ENCODE assay signal across 8 cellular contexts in the genomic region with DNA sequence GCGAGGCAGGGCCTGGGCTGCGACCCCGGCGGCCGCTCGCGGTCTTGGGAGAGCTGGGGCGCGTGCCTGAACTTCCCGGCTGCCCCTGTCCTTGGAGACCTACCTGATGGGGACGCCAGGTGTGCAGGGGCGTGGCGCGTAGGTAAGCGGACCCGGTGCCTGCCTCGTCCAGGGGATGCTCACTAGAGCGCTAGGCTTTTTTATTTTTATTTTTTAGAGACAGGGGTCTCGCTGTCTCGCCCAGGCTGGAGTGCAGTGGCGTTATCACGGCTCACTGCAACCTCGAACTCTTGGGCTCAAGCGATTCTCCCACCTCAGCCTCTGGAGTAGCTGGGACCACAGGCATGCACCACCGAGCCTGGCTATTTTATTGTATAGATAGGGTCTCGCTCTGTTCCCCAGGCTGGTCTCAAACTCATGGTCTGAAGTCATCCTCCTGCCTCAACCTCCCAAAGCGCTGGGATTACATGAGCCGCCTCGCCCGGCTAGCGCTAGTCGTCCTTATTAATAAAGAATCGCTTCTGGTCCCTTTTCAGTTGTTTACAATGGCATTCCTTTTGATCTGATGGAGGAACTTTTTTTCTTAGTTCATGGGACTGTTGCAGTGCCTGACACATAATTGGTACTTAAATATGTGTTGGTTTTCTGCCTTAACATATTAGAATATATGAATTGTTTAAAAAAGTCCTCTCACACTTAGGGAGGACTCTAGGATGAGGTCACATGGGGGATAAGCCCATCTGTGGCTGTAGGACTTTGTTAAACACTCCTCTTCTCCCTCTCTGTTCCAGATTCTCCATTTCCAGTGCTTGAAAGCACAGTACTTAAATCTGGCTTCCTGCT. TPM values are rescaled to one million over a fixed set of nuclear protein-coding genes. Genes with fewer than 3 reads are reported as not detected.
DNase-seq lines count a peak whose midpoint lies in the region; ATAC-seq and TF ChIP-seq lines count a peak whose summit lies in the region.

No MANE protein-coding gene starts in this region.

- no peak for TF ChIP-seq POLR2A in suprapubic skin (IDR thresholded peaks at IDR 0.05)

- H4K5ac ChIP-seq in H9 (ENCODE audit: insufficient read length, low read depth, low read length): no peak overlapping the region

- no peak overlapping the region for H2BK5ac ChIP-seq in H9 (ENCODE audit: insufficient read length, low read length)

- H3K27ac Mint-ChIP-seq in H9 (peak overlapping the region in 2 of 3 experiments; percentile 44 to 46; a peak in 2 of 7 replicates), immature natural killer cell (peak overlapping the region; percentile 80 to 92 (median 90))
- peak overlapping the region; percentile 55 for H3K27ac Mint-ChIP-seq in activated T-helper 2 cell treated with anti-CD3 and anti-CD28 coated beads, Interferon-gamma antibody, Interleukin-2, Interleukin-4, amounts not matched to agents 10 μg/mL and 5 μg/mL and 100 μg/mL, durations not matched to agents 14 hours and 24 hours and 36 hours

- no peak overlapping the region for H2BK20ac ChIP-seq in H9 (ENCODE audit: low read depth, low read length, poor library complexity, severe bottlenecking)

- ATAC-seq in HG03135 (IDR thresholded peaks at IDR 0.05; ENCODE audit: unreplicated experiment): no peak

- H3K27ac ChIP-seq in AG04450 (ENCODE audit: low read depth, low read length) (peak overlapping the region; percentile 31), H9 (ENCODE audit: insufficient read length, low read depth, low read length) (no peak overlapping the region), suprapubic skin (peak overlapping the region; percentile 98)

- H4K91ac ChIP-seq in H9 (ENCODE audit: insufficient read length, low read depth, low read length): no peak overlapping the region

- no peak overlapping the region for H2AK5ac ChIP-seq in H9 (ENCODE audit: insufficient read length, low read length)

- H3K14ac ChIP-seq in H9 (ENCODE audit: insufficient read depth, low read length): no peak overlapping the region; the same call in 1 of the 2 replicates

- H3K4me3 ChIP-seq in AG04450 (ENCODE audit: low read depth, low read length) (peak overlapping the region; percentile 83), suprapubic skin (peak overlapping the region; percentile 98)

- peaks cover 8% of the 10 kb centered on the region for H3K23me2 ChIP-seq in H9 (ENCODE audit: insufficient read length, low read depth, low read length, poor library complexity, severe bottlenecking)

- DNase-seq in AG04450 (ENCODE audit: low read depth, low spot score) (no peak), H9 (no peak), immature natural killer cell (no peak), suprapubic skin (ENCODE audit: low spot score in 2 of 2) (peak in 1 of 2 donors; percentile 78), posterior cingulate gyrus (no peak), HuH-7 (ENCODE audit: low spot score) (no peak)
- DNase-seq in activated T-helper 2 cell treated with anti-CD3 and anti-CD28 coated beads, Interferon-gamma antibody, Interleukin-2, Interleukin-4, amounts not matched to agents 10 μg/mL and 5 μg/mL and 100 μg/mL, durations not matched to agents 14 hours and 24 hours and 36 hours (ENCODE audit: low spot score): no peak

- TF ChIP-seq EP300 in suprapubic skin (IDR thresholded peaks at IDR 0.05): no peak

- H3K27me3 ChIP-seq in AG04450 (ENCODE audit: control insufficient read depth, insufficient read depth, low read length): no peaks in the 10 kb centered on the region
- no peaks in the 10 kb centered on the region for H3K27me3 ChIP-seq in H9 (ENCODE audit: insufficient read depth, low read length)
- no peaks in the 10 kb centered on the region for H3K27me3 ChIP-seq in suprapubic skin

- no peak for TF ChIP-seq CTCF in AG04450 (IDR thresholded peaks at IDR 0.05; ENCODE audit: low read depth, low read length)
- no peak for TF ChIP-seq CTCF in H9 (conservative IDR thresholded peaks at IDR 0.05)
- TF ChIP-seq CTCF in suprapubic skin (IDR thresholded peaks at IDR 0.05): no peak

- no peak overlapping the region for H2BK12ac ChIP-seq in H9 (ENCODE audit: insufficient read length, low read depth, low read length)

- intact Hi-C loops in activated T-helper 2 cell treated with anti-CD3 and anti-CD28 coated beads, Interferon-gamma antibody, Interleukin-2, Interleukin-4, amounts not matched to agents 10 μg/mL and 5 μg/mL and 100 μg/mL, durations not matched to agents 14 hours and 24 hours and 36 hours (cut with micrococcal nuclease): loop anchor here (5.0 kb wide), 1 partner anchor 176 kb away; a partner anchor contains a TSS
- intact Hi-C loops in posterior cingulate gyrus (cut with DNase I): loop anchor here (2.0 to 10.0 kb wide), 2 partner anchors 62 to 168 kb away; a partner anchor contains a TSS

- no peak overlapping the region for H3K56ac ChIP-seq in H9 (ENCODE audit: insufficient read length, low read depth, low read length)

- H3K4me1 ChIP-seq in H9 (ENCODE audit: insufficient read depth, low read length): peaks cover 7% of the 10 kb centered on the region; the same call in 1 of the 2 replicates
- H3K4me1 ChIP-seq in suprapubic skin: peaks cover 32% of the 10 kb centered on the region

- H3K9ac ChIP-seq in H9 (ENCODE audit: extremely low read depth, insufficient read length, low read length): peak overlapping the region; percentile 20

- no peak overlapping the region for H3K4ac ChIP-seq in H9 (ENCODE audit: low read depth, low read length)

- CTCF ChIA-PET in AG04450 (lab: Charles Lee): interaction anchor here (1.0 kb wide), 1 partner anchor 50 kb away, joined by 7 read pairs; no protein-coding TSS in a partner anchor

- no peak overlapping the region for H2BK15ac ChIP-seq in H9 (ENCODE audit: low read depth, low read length)

- H3K4me3 Mint-ChIP-seq in H9: peak overlapping the region; percentile 82 to 91
- peak overlapping the region; percentile 79 for H3K4me3 Mint-ChIP-seq in activated T-helper 2 cell treated with anti-CD3 and anti-CD28 coated beads, Interferon-gamma antibody, Interleukin-2, Interleukin-4, amounts not matched to agents 10 μg/mL and 5 μg/mL and 100 μg/mL, durations not matched to agents 14 hours and 24 hours and 36 hours (ENCODE audit: low read depth)
- H3K4me3 Mint-ChIP-seq in immature natural killer cell: peak overlapping the region; percentile 87 to 91 (median 90)

- no peak overlapping the region for H4K8ac ChIP-seq in H9 (replicated peaks; ENCODE audit: insufficient read length, low read depth, low read length)

- no peak overlapping the region for H3K23ac ChIP-seq in H9 (ENCODE audit: insufficient read length, low read depth, low read length)

- peak overlapping the region; percentile 79 for H3K4me2 ChIP-seq in H9 (ENCODE audit: insufficient read depth, insufficient read length, low read length)

- no peak overlapping the region for H3T11ph ChIP-seq in H9 (ENCODE audit: low read length)

- H3K18ac ChIP-seq in H9 (ENCODE audit: insufficient read length, low read depth, low read length): no peak overlapping the region

- H2BK120ac ChIP-seq in H9 (ENCODE audit: low read depth, low read length, poor library complexity, severe bottlenecking): no peak overlapping the region

- POLR2A ChIA-PET in AG04450 (lab: Yijun Ruan, JAX): interaction anchor here (0.8 to 1.9 kb wide), 10 partner anchors 8 to 70 kb away, joined by 4 to 45 read pairs (median 6); a partner anchor contains a TSS

- peaks cover 19% of the 10 kb centered on the region for H3K36me3 ChIP-seq in suprapubic skin

- no peaks in the 10 kb centered on the region for H4K20me1 ChIP-seq in H9 (ENCODE audit: control insufficient read depth, insufficient read depth, insufficient read length)

- WGBS in H9 (ENCODE audit: extremely low coverage, insufficient read length, low lambda C conversion rate): no CpG with 5 or more reads among the region's 33 CpGs
- WGBS in suprapubic skin: 10% methylated on average over 22 of the region's 33 CpGs

- H3K9me3 ChIP-seq in AG04450 (ENCODE audit: control insufficient read depth, insufficient read depth, low read length) (no peaks in the 10 kb centered on the region; the same call in 1 of the 2 replicates), H9 (ENCODE audit: control insufficient read depth, low read depth, low read length) (no peaks in the 10 kb centered on the region), suprapubic skin (no peaks in the 10 kb centered on the region)

- peaks cover 5% of the 10 kb centered on the region; the same call in 1 of the 2 replicates for H3K79me2 ChIP-seq in H9 (ENCODE audit: insufficient read depth, low read length)

- no peak overlapping the region for H2AFZ ChIP-seq in H9 (ENCODE audit: low read length)

- peaks cover 5% of the 10 kb centered on the region for H3K79me1 ChIP-seq in H9 (ENCODE audit: insufficient read depth, low read depth, low read length, poor library complexity, severe bottlenecking)

- H3K4me1 Mint-ChIP-seq in H9: peaks cover 30 to 31% of the 10 kb centered on the region in 2 experiments
- peaks cover 4% of the 10 kb centered on the region for H3K4me1 Mint-ChIP-seq in activated T-helper 2 cell treated with anti-CD3 and anti-CD28 coated beads, Interferon-gamma antibody, Interleukin-2, Interleukin-4, amounts not matched to agents 10 μg/mL and 5 μg/mL and 100 μg/mL, durations not matched to agents 14 hours and 24 hours and 36 hours (ENCODE audit: low read depth)
- peaks cover 17 to 29% of the 10 kb centered on the region in 2 donors for H3K4me1 Mint-ChIP-seq in immature natural killer cell

- H3K36me3 Mint-ChIP-seq in H9 (ENCODE audit: insufficient read depth in 1 of 3, low read depth in 3 of 3): peaks cover 24 to 38% (median 37%) of the 10 kb centered on the region in 3 experiments
- H3K36me3 Mint-ChIP-seq in activated T-helper 2 cell treated with anti-CD3 and anti-CD28 coated beads, Interferon-gamma antibody, Interleukin-2, Interleukin-4, amounts not matched to agents 10 μg/mL and 5 μg/mL and 100 μg/mL, durations not matched to agents 14 hours and 24 hours and 36 hours (ENCODE audit: low read depth): peaks cover 20% of the 10 kb centered on the region
- H3K36me3 Mint-ChIP-seq in immature natural killer cell: peaks cover 7 to 18% (median 12%) of the 10 kb centered on the region in 3 donors

- H3K9me3 Mint-ChIP-seq in H9: no peaks in the 10 kb centered on the region
- no peaks in the 10 kb centered on the region for H3K9me3 Mint-ChIP-seq in activated T-helper 2 cell treated with anti-CD3 and anti-CD28 coated beads, Interferon-gamma antibody, Interleukin-2, Interleukin-4, amounts not matched to agents 10 μg/mL and 5 μg/mL and 100 μg/mL, durations not matched to agents 14 hours and 24 hours and 36 hours
- no peaks in the 10 kb centered on the region for H3K9me3 Mint-ChIP-seq in immature natural killer cell

- H3K27me3 Mint-ChIP-seq in H9 (ENCODE audit: low read depth): no peaks in the 10 kb centered on the region
- H3K27me3 Mint-ChIP-seq in activated T-helper 2 cell treated with anti-CD3 and anti-CD28 coated beads, Interferon-gamma antibody, Interleukin-2, Interleukin-4, amounts not matched to agents 10 μg/mL and 5 μg/mL and 100 μg/mL, durations not matched to agents 14 hours and 24 hours and 36 hours (ENCODE audit: low read depth): no peaks in the 10 kb centered on the region
- peaks cover 0 to 5% (median 4%) of the 10 kb centered on the region in 3 donors for H3K27me3 Mint-ChIP-seq in immature natural killer cell (ENCODE audit: low read depth in 3 of 3)

RNA-seq across cellular contexts. Expression of a gene that starts 0.8 kb away (rescaled TPM):
- polyA plus RNA-seq in AG04450 (2011; rRNA removed) (38.4 and 39.2 TPM in 2 replicates), immature natural killer cell (10 to 100 TPM in 1 of 3 donors, 1 to 10 TPM in 2; 1.3 to 11.6 (median 5.6) TPM)
- polyA minus RNA-seq in AG04450 (2011; rRNA and poly(A)+ RNA removed): 74.1 and 75.7 TPM in 2 replicates
- total RNA-seq in H9 (2021) (54.5 and 55.5 TPM in 2 replicates), suprapubic skin (10 to 100 TPM; 10.1 to 32.0 (median 15.2) TPM)
- 16.7 and 19.4 TPM in 2 replicates for total RNA-seq in activated T-helper 2 cell treated with anti-CD3 and anti-CD28 coated beads, Interferon-gamma antibody, Interleukin-2, Interleukin-4, amounts not matched to agents 10 μg/mL and 5 μg/mL and 100 μg/mL, durations not matched to agents 14 hours and 24 hours and 36 hours
